Comparison of ENCODE assay signal across 8 cellular contexts in genomic region chr10:63629363-63630084, GRCh38.
DNase-seq lines count a peak whose midpoint lies in the region; ATAC-seq and TF ChIP-seq lines count a peak whose summit lies in the region.

No MANE protein-coding gene starts in this region.

- peaks cover 17% of the 10 kb centered on the region for H3K4me1 ChIP-seq in ES-I3 (ENCODE audit: insufficient read depth, low read length)
- peaks cover 0 to 29% (median 9%) of the 10 kb centered on the region in 3 donors for H3K4me1 ChIP-seq in gastroesophageal sphincter
- H3K4me1 ChIP-seq in neutrophil (ENCODE audit: control insufficient read depth in 1 of 2, insufficient read depth in 1 of 2, low read depth in 1 of 2, low read length in 1 of 2) = peaks cover 36 to 40% of the 10 kb centered on the region in 2 experiments

- intact Hi-C loops in activated naive CD4-positive, alpha-beta T cell treated with anti-CD3 and anti-CD28 coated beads for 36 hours (cut with micrococcal nuclease) = loop anchor here (1.0 to 5.0 kb wide), 13 partner anchors 18 to 813 kb away; partner anchors contain the start of genes EGR2, JMJD1C and NRBF2

- CTCF ChIA-PET in activated naive CD4-positive, alpha-beta T cell treated with anti-CD3 and anti-CD28 coated beads for 36 hours (lab: Charles Lee) = interaction anchor here (0.6 to 6.4 kb wide), 38 partner anchors 11 to 657 kb away, joined by 3 to 77 read pairs (median 4); partner anchors contain the start of genes NRBF2 and REEP3

- H3K4me1 Mint-ChIP-seq in activated naive CD4-positive, alpha-beta T cell treated with anti-CD3 and anti-CD28 coated beads for 36 hours (ENCODE audit: low read depth) = peaks cover 17% of the 10 kb centered on the region

- H3K9ac ChIP-seq in ES-I3 (ENCODE audit: low read depth, low read length) = peak overlapping the region; percentile 70

- no peak for TF ChIP-seq POLR2A in gastroesophageal sphincter (IDR thresholded peaks at IDR 0.05)

- ATAC-seq in gastroesophageal sphincter = peak; percentile 80

- H3K27me3 ChIP-seq in H7 (ENCODE audit: control insufficient read depth, insufficient read depth, low read length) (no peaks in the 10 kb centered on the region), gastroesophageal sphincter (no peaks in the 10 kb centered on the region), neutrophil (peaks cover 14% of the 10 kb centered on the region)

- no peaks in the 10 kb centered on the region for H3K36me3 Mint-ChIP-seq in activated naive CD4-positive, alpha-beta T cell treated with anti-CD3 and anti-CD28 coated beads for 36 hours (ENCODE audit: low read depth)

- TF ChIP-seq CTCF in gastroesophageal sphincter (IDR thresholded peaks at IDR 0.05) (peak; percentile 36 to 80 (median 66)), neutrophil (IDR thresholded peaks at IDR 0.05) (peak; percentile 44)

- H3K36me3 ChIP-seq in ES-I3 (ENCODE audit: insufficient read depth, low read length) (no peaks in the 10 kb centered on the region), H7 (replicated peaks; ENCODE audit: control insufficient read depth, insufficient read depth, low read length) (no peaks in the 10 kb centered on the region), gastroesophageal sphincter (no peaks in the 10 kb centered on the region), neutrophil (no peaks in the 10 kb centered on the region)

- H3K4me3 ChIP-seq in H7 (ENCODE audit: insufficient read depth, low read depth, low read length) = peak overlapping the region; percentile 66
- H3K4me3 ChIP-seq in gastroesophageal sphincter = peak overlapping the region; percentile 47 to 65
- H3K4me3 ChIP-seq in neutrophil (ENCODE audit: low read depth in 1 of 2, low read length in 1 of 2) = peak overlapping the region; percentile 74 to 89

- peak; percentile 84 for DNase-seq in H7
- peak; percentile 98 for DNase-seq in LoVo (ENCODE audit: low spot score)
- DNase-seq in SHP77 treated with DMSO at 0.1 percent for 48 hours (lab: John Stamatoyannopoulos, UW) = peak; percentile 90
- DNase-seq in activated naive CD4-positive, alpha-beta T cell treated with anti-CD3 and anti-CD28 coated beads for 36 hours = peak; percentile 89
- peak; percentile 27 to 96 (median 88) for DNase-seq in substantia nigra (lab: John Stamatoyannopoulos, UW)

- TF ChIP-seq EP300 in gastroesophageal sphincter (IDR thresholded peaks at IDR 0.05) = peak; percentile 42

- H3K4me3 Mint-ChIP-seq in activated naive CD4-positive, alpha-beta T cell treated with anti-CD3 and anti-CD28 coated beads for 36 hours = peak overlapping the region; percentile 82

- peak overlapping the region; percentile 89 to 99 (median 94) for H3K27ac ChIP-seq in gastroesophageal sphincter
- peak overlapping the region; percentile 53 for H3K27ac ChIP-seq in neutrophil
- peak overlapping the region; percentile 94 for H3K27ac ChIP-seq in substantia nigra (ENCODE audit: low read depth, low read length, poor library complexity, severe bottlenecking)

- no peaks in the 10 kb centered on the region for H3K9me3 ChIP-seq in ES-I3 (ENCODE audit: control insufficient read depth, insufficient read depth, low read length)
- no peaks in the 10 kb centered on the region for H3K9me3 ChIP-seq in gastroesophageal sphincter
- no peaks in the 10 kb centered on the region for H3K9me3 ChIP-seq in neutrophil

- no peaks in the 10 kb centered on the region for H3K27me3 Mint-ChIP-seq in activated naive CD4-positive, alpha-beta T cell treated with anti-CD3 and anti-CD28 coated beads for 36 hours (ENCODE audit: low read depth)

- 1 to 3% methylated on average over 9 to 11 of the region's 24 CpGs for WGBS in gastroesophageal sphincter (ENCODE audit: low coverage in 1 of 2), 2 donors

- no peaks in the 10 kb centered on the region for H3K9me3 Mint-ChIP-seq in activated naive CD4-positive, alpha-beta T cell treated with anti-CD3 and anti-CD28 coated beads for 36 hours

- peak overlapping the region; percentile 69 for H3K27ac Mint-ChIP-seq in activated naive CD4-positive, alpha-beta T cell treated with anti-CD3 and anti-CD28 coated beads for 36 hours

Comparison
In these comparisons a context has a peak if more than half of its experiments do, and no peak if none do; other contexts are left out.
1. Peak in every context shown above with its lines: DNase-seq, ATAC-seq, H3K4me3 ChIP-seq and H3K27ac ChIP-seq.